ENCODE assay signal across 20 cellular contexts in genomic region chr5:93307557-93307956, GRCh38.
DNase-seq lines count a peak whose midpoint lies in the region; ATAC-seq and TF ChIP-seq lines count a peak whose summit lies in the region.
"Had no signal": no experiment of that assay in that cellular context is flagged by ENCODE, and none has a peak within 500 bp of the region (broad histone marks: within the 10 kb centered on the region; RNA-seq: fewer than 3 reads in every experiment).

No MANE protein-coding gene starts in this region.

- no peak overlapping the region for H3K4me3 ChIP-seq in epithelial cell of esophagus (ENCODE audit: low read length)
- H3K4me3 ChIP-seq in skeletal muscle cell (ENCODE audit: low read depth, low read length): no peak overlapping the region
- H3K4me3 ChIP-seq: gastroesophageal sphincter, tibial nerve had no signal

- no peak overlapping the region for H3K27ac ChIP-seq in RWPE1
- H3K27ac ChIP-seq: gastroesophageal sphincter, tibial nerve had no signal

- TF ChIP-seq CTCF in RWPE1 (conservative IDR thresholded peaks at IDR 0.05; ENCODE audit: low read depth): no peak
- no peak for TF ChIP-seq CTCF in epithelial cell of esophagus (IDR thresholded peaks at IDR 0.05; ENCODE audit: insufficient read depth, low read depth, low read length, missing control alignments)

- ATAC-seq in GM18861 (IDR thresholded peaks at IDR 0.05; ENCODE audit: unreplicated experiment): no peak
- ATAC-seq: gastroesophageal sphincter; naive thymus-derived CD8-positive, alpha-beta T cell; T-cell had no signal

- POLR2A ChIA-PET in RWPE1 (lab: Yijun Ruan, JAX; ENCODE audit: low non-redundant PET): no interaction called here

- CTCF ChIA-PET in RWPE1 (lab: Yijun Ruan, JAX): no interaction called here

- DNase-seq in GM04504 (ENCODE audit: low read depth) (peak; percentile 8), RWPE1 (ENCODE audit: low spot score) (peak; percentile 74), epithelial cell of esophagus (ENCODE audit: low read depth) (peak; percentile 44), skeletal muscle cell (ENCODE audit: low read depth) (peak; percentile 33), cortex of kidney (lab: John Stamatoyannopoulos, UW) (no peak), iPS-NIHi7 (ENCODE audit: extremely low spot score) (no peak)
- DNase-seq: activated CD4-positive, alpha-beta T cell treated with anti-CD3 and anti-CD28 coated beads, Interleukin-2, amount 50 U/mL, for 48 hours; CD4-positive, CD25-positive, alpha-beta regulatory T cell; endodermal cell; mesendoderm; naive thymus-derived CD8-positive, alpha-beta T cell; NCI-H1694 treated with DMSO at 0.1 percent for 48 hours; posterior cingulate gyrus; Right ventricle myocardium superior; stimulated activated CD4-positive, alpha-beta T cell treated with anti-CD3 and anti-CD28 coated beads, Interleukin-2, amount 100 ng/mL, for 24 hours; stimulated activated naive CD4-positive, alpha-beta T cell treated with Interleukin-2 at 50 U/mL for 16 hours; T-cell had no signal

Comparison
In these comparisons a context has a peak if more than half of its experiments do, and no peak if none do; other contexts are left out.
1. DNase-seq: peak in GM04504 (single experiment), RWPE1 (single experiment), epithelial cell of esophagus (single experiment) and skeletal muscle cell (single experiment); none in cortex of kidney (single experiment) and iPS-NIHi7 (single experiment).